24 cellular contexts compared by ENCODE assay signal in the genomic region with DNA sequence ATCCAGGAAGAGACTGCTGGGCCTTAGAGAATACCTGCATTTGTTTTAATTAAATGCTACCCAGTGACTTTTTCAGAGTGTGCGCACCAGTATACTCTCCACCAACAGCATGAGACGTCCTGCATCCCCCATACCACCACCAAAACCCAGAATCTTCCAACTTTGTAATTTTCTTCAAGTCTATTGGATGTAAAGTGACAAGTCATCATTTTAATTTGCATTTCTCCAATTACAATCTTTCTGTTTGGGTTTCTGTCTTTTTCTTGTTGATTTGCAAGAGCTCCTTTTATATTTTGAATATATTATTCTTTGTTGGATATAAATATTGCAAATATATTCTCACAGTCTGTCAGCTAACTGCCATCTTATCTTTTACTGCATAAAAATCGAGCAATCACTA.
"Had no signal": no experiment of that assay in that cellular context is flagged by ENCODE, and none has a peak within 500 bp of the region (broad histone marks: within the 10 kb centered on the region; RNA-seq: fewer than 3 reads in every experiment).

No MANE protein-coding gene starts in this region.

- H3K4me1 Mint-ChIP-seq: mesothelial cell of epicardium, naive B cell had no signal

- DNase-seq: dermis blood vessel endothelial cell; dorsolateral prefrontal cortex; effector CD4-positive, alpha-beta T cell; effector memory CD4-positive, alpha-beta T cell; esophagus squamous epithelium; foreskin fibroblast; foreskin melanocyte; gastrocnemius medialis; glutamatergic neuron; heart right ventricle; hippocampal formation; left cardiac atrium; left lung; left ventricle myocardium superior; lower lobe of right lung; mesenchymal stem cell; mucosa of descending colon; naive B cell had no signal

- H3K4me3 Mint-ChIP-seq: mesothelial cell of epicardium, naive B cell had no signal

- H3K9me3 ChIP-seq: esophagus squamous epithelium, gastrocnemius medialis, heart right ventricle, left lung, lower lobe of right lung, mucosa of descending colon had no signal

- ATAC-seq: gastrocnemius medialis, heart right ventricle, left cardiac atrium, left lung, left ventricle myocardium superior, lower lobe of right lung, mucosa of descending colon had no signal

- H3K36me3 ChIP-seq: gastrocnemius medialis, heart right ventricle, left lung, lower lobe of right lung had no signal

- H3K27ac Mint-ChIP-seq: mesothelial cell of epicardium had no signal

- H3K4me1 ChIP-seq: esophagus squamous epithelium, gastrocnemius medialis, heart right ventricle, left lung, lower lobe of right lung had no signal

- H3K27me3 ChIP-seq: dorsolateral prefrontal cortex, esophagus squamous epithelium had no signal

- H3K27ac ChIP-seq: coronary artery, dorsolateral prefrontal cortex, esophagus squamous epithelium, gastrocnemius medialis, heart right ventricle, left lung, lower lobe of right lung had no signal

- FAIRE-seq: colon, endothelial cell of umbilical vein, islet of Langerhans, keratinocyte had no signal

- H3K4me3 ChIP-seq: coronary artery, dorsolateral prefrontal cortex, esophagus squamous epithelium, gastrocnemius medialis, heart right ventricle, left lung, lower lobe of right lung, mucosa of descending colon had no signal

- H3K36me3 Mint-ChIP-seq: mesothelial cell of epicardium, naive B cell had no signal
